In the genomic region with DNA sequence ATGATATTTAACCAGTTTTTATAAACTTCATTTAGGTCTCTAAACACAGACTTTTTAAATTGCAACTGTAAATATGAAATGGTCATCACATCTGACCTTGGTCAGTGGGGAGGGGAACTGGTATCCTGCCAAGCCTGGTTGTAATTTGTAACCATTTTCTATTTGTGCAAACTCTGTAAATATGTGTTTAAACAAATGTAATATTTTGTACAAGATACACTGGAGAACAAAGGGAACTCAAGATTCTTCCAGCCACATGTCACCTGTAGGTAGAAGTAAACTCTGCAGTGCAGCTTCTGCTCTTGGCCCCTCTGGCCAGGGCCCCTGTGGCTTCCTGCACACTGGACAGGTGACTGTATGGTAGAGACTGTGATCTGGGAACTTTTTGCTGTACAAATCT, we compare ENCODE assay signal across 1 cellular context.
TF ChIP-seq lines count a peak whose summit lies in the region.

No MANE protein-coding gene starts in this region.

TF ChIP-seq in HepG2, 621 proteins besides CTCF, POLR2A, EP300 and RAD21 (continued from another document):
- TF ChIP-seq ZNF552 (CRISPR knock-in tag; IDR thresholded peaks at IDR 0.05; ENCODE audit: borderline replicate concordance) (no peak), ELF4 (CRISPR knock-in tag; IDR thresholded peaks at IDR 0.05; ENCODE audit: borderline replicate concordance) (no peak), TBP (CRISPR knock-in tag; IDR thresholded peaks at IDR 0.05) (no peak), ZNF878 (CRISPR knock-in tag; IDR thresholded peaks at IDR 0.05) (0 out of 2 replicates have a peak, but pooled peaks have one; percentile 26), FIP1L1 (IDR thresholded peaks at IDR 0.05; ENCODE audit: borderline replicate concordance, insufficient read depth, low read depth, low read length) (no peak), PRMT3 (CRISPR knock-in tag; IDR thresholded peaks at IDR 0.05; ENCODE audit: borderline replicate concordance, low read depth) (no peak), ZC3H13 (CRISPR knock-in tag; IDR thresholded peaks at IDR 0.05) (no peak), ZNF251 (CRISPR knock-in tag; IDR thresholded peaks at IDR 0.05) (no peak), TCF7L2 (IDR thresholded peaks at IDR 0.05; ENCODE audit: low read depth, low read length) (no peak), RFX1 (IDR thresholded peaks at IDR 0.05) (no peak), NRL (CRISPR knock-in tag; IDR thresholded peaks at IDR 0.05; ENCODE audit: borderline replicate concordance) (no peak)
- TF ChIP-seq, protein P1, sequence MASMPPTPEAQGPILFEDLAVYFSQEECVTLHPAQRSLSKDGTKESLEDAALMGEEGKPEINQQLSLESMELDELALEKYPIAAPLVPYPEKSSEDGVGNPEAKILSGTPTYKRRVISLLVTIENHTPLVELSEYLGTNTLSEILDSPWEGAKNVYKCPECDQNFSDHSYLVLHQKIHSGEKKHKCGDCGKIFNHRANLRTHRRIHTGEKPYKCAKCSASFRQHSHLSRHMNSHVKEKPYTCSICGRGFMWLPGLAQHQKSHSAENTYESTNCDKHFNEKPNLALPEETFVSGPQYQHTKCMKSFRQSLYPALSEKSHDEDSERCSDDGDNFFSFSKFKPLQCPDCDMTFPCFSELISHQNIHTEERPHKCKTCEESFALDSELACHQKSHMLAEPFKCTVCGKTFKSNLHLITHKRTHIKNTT (CRISPR knock-in tag; IDR thresholded peaks at IDR 0.05) = no peak
- TF ChIP-seq, protein P2, sequence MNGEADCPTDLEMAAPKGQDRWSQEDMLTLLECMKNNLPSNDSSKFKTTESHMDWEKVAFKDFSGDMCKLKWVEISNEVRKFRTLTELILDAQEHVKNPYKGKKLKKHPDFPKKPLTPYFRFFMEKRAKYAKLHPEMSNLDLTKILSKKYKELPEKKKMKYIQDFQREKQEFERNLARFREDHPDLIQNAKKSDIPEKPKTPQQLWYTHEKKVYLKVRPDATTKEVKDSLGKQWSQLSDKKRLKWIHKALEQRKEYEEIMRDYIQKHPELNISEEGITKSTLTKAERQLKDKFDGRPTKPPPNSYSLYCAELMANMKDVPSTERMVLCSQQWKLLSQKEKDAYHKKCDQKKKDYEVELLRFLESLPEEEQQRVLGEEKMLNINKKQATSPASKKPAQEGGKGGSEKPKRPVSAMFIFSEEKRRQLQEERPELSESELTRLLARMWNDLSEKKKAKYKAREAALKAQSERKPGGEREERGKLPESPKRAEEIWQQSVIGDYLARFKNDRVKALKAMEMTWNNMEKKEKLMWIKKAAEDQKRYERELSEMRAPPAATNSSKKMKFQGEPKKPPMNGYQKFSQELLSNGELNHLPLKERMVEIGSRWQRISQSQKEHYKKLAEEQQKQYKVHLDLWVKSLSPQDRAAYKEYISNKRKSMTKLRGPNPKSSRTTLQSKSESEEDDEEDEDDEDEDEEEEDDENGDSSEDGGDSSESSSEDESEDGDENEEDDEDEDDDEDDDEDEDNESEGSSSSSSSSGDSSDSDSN (CRISPR knock-in tag; IDR thresholded peaks at IDR 0.05) = no peak
- TF ChIP-seq, protein P3, sequence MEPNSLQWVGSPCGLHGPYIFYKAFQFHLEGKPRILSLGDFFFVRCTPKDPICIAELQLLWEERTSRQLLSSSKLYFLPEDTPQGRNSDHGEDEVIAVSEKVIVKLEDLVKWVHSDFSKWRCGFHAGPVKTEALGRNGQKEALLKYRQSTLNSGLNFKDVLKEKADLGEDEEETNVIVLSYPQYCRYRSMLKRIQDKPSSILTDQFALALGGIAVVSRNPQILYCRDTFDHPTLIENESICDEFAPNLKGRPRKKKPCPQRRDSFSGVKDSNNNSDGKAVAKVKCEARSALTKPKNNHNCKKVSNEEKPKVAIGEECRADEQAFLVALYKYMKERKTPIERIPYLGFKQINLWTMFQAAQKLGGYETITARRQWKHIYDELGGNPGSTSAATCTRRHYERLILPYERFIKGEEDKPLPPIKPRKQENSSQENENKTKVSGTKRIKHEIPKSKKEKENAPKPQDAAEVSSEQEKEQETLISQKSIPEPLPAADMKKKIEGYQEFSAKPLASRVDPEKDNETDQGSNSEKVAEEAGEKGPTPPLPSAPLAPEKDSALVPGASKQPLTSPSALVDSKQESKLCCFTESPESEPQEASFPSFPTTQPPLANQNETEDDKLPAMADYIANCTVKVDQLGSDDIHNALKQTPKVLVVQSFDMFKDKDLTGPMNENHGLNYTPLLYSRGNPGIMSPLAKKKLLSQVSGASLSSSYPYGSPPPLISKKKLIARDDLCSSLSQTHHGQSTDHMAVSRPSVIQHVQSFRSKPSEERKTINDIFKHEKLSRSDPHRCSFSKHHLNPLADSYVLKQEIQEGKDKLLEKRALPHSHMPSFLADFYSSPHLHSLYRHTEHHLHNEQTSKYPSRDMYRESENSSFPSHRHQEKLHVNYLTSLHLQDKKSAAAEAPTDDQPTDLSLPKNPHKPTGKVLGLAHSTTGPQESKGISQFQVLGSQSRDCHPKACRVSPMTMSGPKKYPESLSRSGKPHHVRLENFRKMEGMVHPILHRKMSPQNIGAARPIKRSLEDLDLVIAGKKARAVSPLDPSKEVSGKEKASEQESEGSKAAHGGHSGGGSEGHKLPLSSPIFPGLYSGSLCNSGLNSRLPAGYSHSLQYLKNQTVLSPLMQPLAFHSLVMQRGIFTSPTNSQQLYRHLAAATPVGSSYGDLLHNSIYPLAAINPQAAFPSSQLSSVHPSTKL (CRISPR knock-in tag; IDR thresholded peaks at IDR 0.05) = peak; percentile 90
- TF ChIP-seq, protein P4, sequence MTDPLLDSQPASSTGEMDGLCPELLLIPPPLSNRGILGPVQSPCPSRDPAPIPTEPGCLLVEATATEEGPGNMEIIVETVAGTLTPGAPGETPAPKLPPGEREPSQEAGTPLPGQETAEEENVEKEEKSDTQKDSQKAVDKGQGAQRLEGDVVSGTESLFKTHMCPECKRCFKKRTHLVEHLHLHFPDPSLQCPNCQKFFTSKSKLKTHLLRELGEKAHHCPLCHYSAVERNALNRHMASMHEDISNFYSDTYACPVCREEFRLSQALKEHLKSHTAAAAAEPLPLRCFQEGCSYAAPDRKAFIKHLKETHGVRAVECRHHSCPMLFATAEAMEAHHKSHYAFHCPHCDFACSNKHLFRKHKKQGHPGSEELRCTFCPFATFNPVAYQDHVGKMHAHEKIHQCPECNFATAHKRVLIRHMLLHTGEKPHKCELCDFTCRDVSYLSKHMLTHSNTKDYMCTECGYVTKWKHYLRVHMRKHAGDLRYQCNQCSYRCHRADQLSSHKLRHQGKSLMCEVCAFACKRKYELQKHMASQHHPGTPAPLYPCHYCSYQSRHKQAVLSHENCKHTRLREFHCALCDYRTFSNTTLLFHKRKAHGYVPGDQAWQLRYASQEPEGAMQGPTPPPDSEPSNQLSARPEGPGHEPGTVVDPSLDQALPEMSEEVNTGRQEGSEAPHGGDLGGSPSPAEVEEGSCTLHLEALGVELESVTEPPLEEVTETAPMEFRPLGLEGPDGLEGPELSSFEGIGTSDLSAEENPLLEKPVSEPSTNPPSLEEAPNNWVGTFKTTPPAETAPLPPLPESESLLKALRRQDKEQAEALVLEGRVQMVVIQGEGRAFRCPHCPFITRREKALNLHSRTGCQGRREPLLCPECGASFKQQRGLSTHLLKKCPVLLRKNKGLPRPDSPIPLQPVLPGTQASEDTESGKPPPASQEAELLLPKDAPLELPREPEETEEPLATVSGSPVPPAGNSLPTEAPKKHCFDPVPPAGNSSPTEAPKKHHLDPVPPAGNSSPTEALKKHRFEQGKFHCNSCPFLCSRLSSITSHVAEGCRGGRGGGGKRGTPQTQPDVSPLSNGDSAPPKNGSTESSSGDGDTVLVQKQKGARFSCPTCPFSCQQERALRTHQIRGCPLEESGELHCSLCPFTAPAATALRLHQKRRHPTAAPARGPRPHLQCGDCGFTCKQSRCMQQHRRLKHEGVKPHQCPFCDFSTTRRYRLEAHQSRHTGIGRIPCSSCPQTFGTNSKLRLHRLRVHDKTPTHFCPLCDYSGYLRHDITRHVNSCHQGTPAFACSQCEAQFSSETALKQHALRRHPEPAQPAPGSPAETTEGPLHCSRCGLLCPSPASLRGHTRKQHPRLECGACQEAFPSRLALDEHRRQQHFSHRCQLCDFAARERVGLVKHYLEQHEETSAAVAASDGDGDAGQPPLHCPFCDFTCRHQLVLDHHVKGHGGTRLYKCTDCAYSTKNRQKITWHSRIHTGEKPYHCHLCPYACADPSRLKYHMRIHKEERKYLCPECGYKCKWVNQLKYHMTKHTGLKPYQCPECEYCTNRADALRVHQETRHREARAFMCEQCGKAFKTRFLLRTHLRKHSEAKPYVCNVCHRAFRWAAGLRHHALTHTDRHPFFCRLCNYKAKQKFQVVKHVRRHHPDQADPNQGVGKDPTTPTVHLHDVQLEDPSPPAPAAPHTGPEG (CRISPR knock-in tag; IDR thresholded peaks at IDR 0.05) = no peak
TF ChIP-seq in HepG2: peak in this region for 60.
